8 cellular contexts compared by ENCODE assay signal in genomic region chr16:4682616-4683254, GRCh38. TPM values are rescaled to one million over a fixed set of nuclear protein-coding genes. Genes with fewer than 3 reads are reported as not detected.
A peak's percentile ranks its signal among the peaks of the same experiment; 100 is the strongest.
DNase-seq lines count a peak whose midpoint lies in the region; ATAC-seq lines count a peak whose summit lies in the region.

No MANE protein-coding gene starts in this region.

- H3K27me3 Mint-ChIP-seq in activated CD8-positive, alpha-beta T cell treated with anti-CD3 and anti-CD28 coated beads, Interleukin-2, amount 10 ng/mL, durations not matched to agents 7 days and 5 days (ENCODE audit: low read depth) = no peaks in the 10 kb centered on the region

- no peak overlapping the region for H3K4me3 Mint-ChIP-seq in activated CD8-positive, alpha-beta T cell treated with anti-CD3 and anti-CD28 coated beads, Interleukin-2, amount 10 ng/mL, durations not matched to agents 7 days and 5 days

- H3K9me3 Mint-ChIP-seq in activated CD8-positive, alpha-beta T cell treated with anti-CD3 and anti-CD28 coated beads, Interleukin-2, amount 10 ng/mL, durations not matched to agents 7 days and 5 days (ENCODE audit: insufficient read depth) = no peaks in the 10 kb centered on the region

- peaks cover 36% of the 10 kb centered on the region for H3K36me3 Mint-ChIP-seq in activated CD8-positive, alpha-beta T cell treated with anti-CD3 and anti-CD28 coated beads, Interleukin-2, amount 10 ng/mL, durations not matched to agents 7 days and 5 days (ENCODE audit: low read depth)

- H3K4me1 Mint-ChIP-seq in activated CD8-positive, alpha-beta T cell treated with anti-CD3 and anti-CD28 coated beads, Interleukin-2, amount 10 ng/mL, durations not matched to agents 7 days and 5 days (ENCODE audit: low read depth) = peaks cover 30% of the 10 kb centered on the region

- DNase-seq in left ventricle myocardium superior (peak; percentile 49), Right ventricle myocardium superior (no peak), glomerular visceral epithelial cell (ENCODE audit: extremely low spot score) (peak; percentile 16), NAMALWA (ENCODE audit: low spot score) (no peak)
- DNase-seq in activated CD8-positive, alpha-beta T cell treated with anti-CD3 and anti-CD28 coated beads, Interleukin-2, amount 10 ng/mL, durations not matched to agents 7 days and 5 days = peak; percentile 49
- DNase-seq in stimulated activated CD4-positive, alpha-beta T cell treated with anti-CD3 and anti-CD28 coated beads, Interleukin-1b, Interleukin-23, amount 100 ng/mL, for 48 hours = peak; percentile 53

- H3K27ac Mint-ChIP-seq in activated CD8-positive, alpha-beta T cell treated with anti-CD3 and anti-CD28 coated beads, Interleukin-2, amount 10 ng/mL, durations not matched to agents 7 days and 5 days = no peak overlapping the region

- CTCF ChIA-PET in activated CD8-positive, alpha-beta T cell treated with anti-CD3 and anti-CD28 coated beads, Interleukin-2, amount 10 ng/mL, durations not matched to agents 7 days and 5 days (lab: Charles Lee) = interaction anchor here (0.7 to 1.2 kb wide), 6 partner anchors 18 to 177 kb away, joined by 3 to 4 read pairs (median 3); partner anchors contain the start of gene ROGDI

- POLR2A ChIA-PET in activated CD8-positive, alpha-beta T cell treated with anti-CD3 and anti-CD28 coated beads, Interleukin-2, amount 10 ng/mL, durations not matched to agents 7 days and 5 days (lab: Charles Lee) = no interaction called here

- ATAC-seq in left ventricle myocardium superior (no peak), Right ventricle myocardium superior (ENCODE audit: poor library complexity) (no peak), HG02973 (IDR thresholded peaks at IDR 0.05; ENCODE audit: unreplicated experiment) (no peak), GM19395 (IDR thresholded peaks at IDR 0.05; ENCODE audit: unreplicated experiment) (no peak)
- ATAC-seq in activated CD8-positive, alpha-beta T cell treated with anti-CD3 and anti-CD28 coated beads, Interleukin-2, amount 10 ng/mL, durations not matched to agents 7 days and 5 days = peak; percentile 43

- intact Hi-C loops in left ventricle myocardium superior (cut with micrococcal nuclease) = no loop called here
- intact Hi-C loops in Right ventricle myocardium superior (cut with DNase I) = no loop called here

RNA-seq across cellular contexts. Expression of gene NUDT16L1, which starts 10.6 kb away (rescaled TPM):
- total RNA-seq in left ventricle myocardium superior (51.7 TPM), Right ventricle myocardium superior (52.8 TPM)
- total RNA-seq in activated CD8-positive, alpha-beta T cell treated with anti-CD3 and anti-CD28 coated beads, Interleukin-2, amount 10 ng/mL, durations not matched to agents 7 days and 5 days = 10 to 100 TPM; 32.6 to 36.2 TPM

RNA-seq across cellular contexts. Expression of gene ANKS3, which starts 51.3 kb away (rescaled TPM):
- total RNA-seq in left ventricle myocardium superior = 7.8 TPM
- total RNA-seq in Right ventricle myocardium superior = 9.1 TPM
- total RNA-seq in activated CD8-positive, alpha-beta T cell treated with anti-CD3 and anti-CD28 coated beads, Interleukin-2, amount 10 ng/mL, durations not matched to agents 7 days and 5 days = 10 to 100 TPM; 17.0 to 17.2 TPM

RNA-seq across cellular contexts. Expression of gene DNAAF8, which starts 51.6 kb away (rescaled TPM):
- total RNA-seq in left ventricle myocardium superior (0.30 TPM), Right ventricle myocardium superior (1.2 TPM)
- under 1 TPM; 0.39 to 0.68 TPM for total RNA-seq in activated CD8-positive, alpha-beta T cell treated with anti-CD3 and anti-CD28 coated beads, Interleukin-2, amount 10 ng/mL, durations not matched to agents 7 days and 5 days

RNA-seq across cellular contexts. Expression of gene MGRN1, which starts 58.1 kb away (rescaled TPM):
- 31.6 TPM for total RNA-seq in left ventricle myocardium superior
- total RNA-seq in Right ventricle myocardium superior = 27.9 TPM
- total RNA-seq in activated CD8-positive, alpha-beta T cell treated with anti-CD3 and anti-CD28 coated beads, Interleukin-2, amount 10 ng/mL, durations not matched to agents 7 days and 5 days = 10 to 100 TPM; 77.3 to 80.6 TPM

Comparison
In these comparisons a context has a peak if more than half of its experiments do, and no peak if none do; other contexts are left out.
1. DNase-seq: peak in left ventricle myocardium superior (single experiment), activated CD8-positive, alpha-beta T cell treated with anti-CD3 and anti-CD28 coated beads, Interleukin-2, amount 10 ng/mL, durations not matched to agents 7 days and 5 days (single experiment), glomerular visceral epithelial cell (single experiment) and stimulated activated CD4-positive, alpha-beta T cell treated with anti-CD3 and anti-CD28 coated beads, Interleukin-1b, Interleukin-23, amount 100 ng/mL, for 48 hours (single experiment); none in Right ventricle myocardium superior (single experiment) and NAMALWA (single experiment).